15 cellular contexts compared by ENCODE assay signal in genomic region chr2:111701798-111702118, GRCh38.
DNase-seq lines count a peak whose midpoint lies in the region; ATAC-seq and TF ChIP-seq lines count a peak whose summit lies in the region.
"Had no signal": no experiment of that assay in that cellular context is flagged by ENCODE, and none has a peak within 500 bp of the region (broad histone marks: within the 10 kb centered on the region; RNA-seq: fewer than 3 reads in every experiment).

No MANE protein-coding gene starts in this region.

- H3K27me3 ChIP-seq in PC-3 (ENCODE audit: low read length) (no peaks in the 10 kb centered on the region), esophagus squamous epithelium (no peaks in the 10 kb centered on the region)
- H3K27me3 ChIP-seq: Peyer's patch, right lobe of liver had no signal

- H2AFZ ChIP-seq in PC-3 (ENCODE audit: low read length): no peak overlapping the region

- H3K79me2 ChIP-seq in PC-3 (ENCODE audit: low read length): no peaks in the 10 kb centered on the region
- H3K79me2 ChIP-seq: parathyroid adenoma had no signal

- no peaks in the 10 kb centered on the region for H3K36me3 ChIP-seq in PC-3 (ENCODE audit: low read depth, low read length)
- no peaks in the 10 kb centered on the region for H3K36me3 ChIP-seq in esophagus squamous epithelium
- H3K36me3 ChIP-seq: Peyer's patch, right lobe of liver had no signal

- H3K4me3 Mint-ChIP-seq in T-helper 1 cell treated with Interleukin-12 subunit alpha and Interleukin-12 subunit beta and Interleukin-4 antibody, amounts not matched to agents 30 μg/mL and 1 μg/mL, for 36 hours: peak overlapping the region; percentile 26
- no peak overlapping the region for H3K4me3 Mint-ChIP-seq in stimulated activated naive B cell treated with anti-CD40 and anti-IgM and Interleukin-4, amounts not matched to agents 10 μg/mL and 1 μg/mL and 100 μg/mL, for 72 hours

- DNase-seq in T-helper 1 cell (no peak), PC-3 (no peak), esophagus squamous epithelium (lab: John Stamatoyannopoulos, UW) (no peak), SW480 (ENCODE audit: low spot score) (no peak), caudate nucleus (lab: John Stamatoyannopoulos, UW) (no peak)
- no peak for DNase-seq in stimulated activated naive B cell treated with anti-CD40 and anti-IgM and Interleukin-4, amounts not matched to agents 10 μg/mL and 1 μg/mL and 100 μg/mL, for 72 hours
- DNase-seq: cortex of kidney, left ventricle myocardium superior, NCI-H2171 treated with DMSO at 0.1 percent for 48 hours had no signal

- no peaks in the 10 kb centered on the region for H3F3A ChIP-seq in PC-3 (ENCODE audit: low read length, unreplicated experiment)

- no peaks in the 10 kb centered on the region for H3K9me2 ChIP-seq in PC-3 (replicated peaks; ENCODE audit: low read length)

- no peak for TF ChIP-seq CTCF in PC-3 (conservative IDR thresholded peaks at IDR 0.05; ENCODE audit: low read depth, low read length)
- no peak for TF ChIP-seq CTCF in esophagus squamous epithelium (IDR thresholded peaks at IDR 0.05)

- H3K4me3 ChIP-seq in PC-3 (ENCODE audit: low read length): no peak overlapping the region
- H3K4me3 ChIP-seq in esophagus squamous epithelium: no peak overlapping the region
- H3K4me3 ChIP-seq: Peyer's patch, right lobe of liver had no signal

- no peak overlapping the region for H3K9ac ChIP-seq in PC-3 (ENCODE audit: low read length)
- H3K9ac ChIP-seq: parathyroid adenoma had no signal

- H3K27me3 Mint-ChIP-seq in T-helper 1 cell treated with Interleukin-12 subunit alpha and Interleukin-12 subunit beta and Interleukin-4 antibody, amounts not matched to agents 30 μg/mL and 1 μg/mL, for 36 hours (ENCODE audit: low read depth): no peaks in the 10 kb centered on the region
- peaks cover 4 to 5% of the 10 kb centered on the region in 2 donors for H3K27me3 Mint-ChIP-seq in stimulated activated naive B cell treated with anti-CD40 and anti-IgM and Interleukin-4, amounts not matched to agents 10 μg/mL and 1 μg/mL and 100 μg/mL, for 72 hours

- peaks cover 6% of the 10 kb centered on the region for H3K36me3 Mint-ChIP-seq in T-helper 1 cell treated with Interleukin-12 subunit alpha and Interleukin-12 subunit beta and Interleukin-4 antibody, amounts not matched to agents 30 μg/mL and 1 μg/mL, for 36 hours (ENCODE audit: low read depth)
- peaks cover 6 to 7% of the 10 kb centered on the region in 2 donors for H3K36me3 Mint-ChIP-seq in stimulated activated naive B cell treated with anti-CD40 and anti-IgM and Interleukin-4, amounts not matched to agents 10 μg/mL and 1 μg/mL and 100 μg/mL, for 72 hours

- H3K9me3 Mint-ChIP-seq in T-helper 1 cell treated with Interleukin-12 subunit alpha and Interleukin-12 subunit beta and Interleukin-4 antibody, amounts not matched to agents 30 μg/mL and 1 μg/mL, for 36 hours: no peaks in the 10 kb centered on the region
- H3K9me3 Mint-ChIP-seq in stimulated activated naive B cell treated with anti-CD40 and anti-IgM and Interleukin-4, amounts not matched to agents 10 μg/mL and 1 μg/mL and 100 μg/mL, for 72 hours: no peaks in the 10 kb centered on the region

- no peaks in the 10 kb centered on the region for H4K20me1 ChIP-seq in PC-3 (ENCODE audit: low read length)

- intact Hi-C loops in PC-3 (cut with micrococcal nuclease) (loop anchor here (2.0 kb wide), 1 partner anchor 33 kb away; no protein-coding TSS in a partner anchor), esophagus squamous epithelium (cut with DNase I) (loop anchor here (10.0 kb wide), 1 partner anchor 587 kb away; no protein-coding TSS in a partner anchor)

- no peak overlapping the region for H3K4me2 ChIP-seq in PC-3 (ENCODE audit: low read length)

- H3K4me1 Mint-ChIP-seq in T-helper 1 cell treated with Interleukin-12 subunit alpha and Interleukin-12 subunit beta and Interleukin-4 antibody, amounts not matched to agents 30 μg/mL and 1 μg/mL, for 36 hours (ENCODE audit: low read depth): peaks cover 67% of the 10 kb centered on the region
- peaks cover 45 to 76% of the 10 kb centered on the region in 2 donors for H3K4me1 Mint-ChIP-seq in stimulated activated naive B cell treated with anti-CD40 and anti-IgM and Interleukin-4, amounts not matched to agents 10 μg/mL and 1 μg/mL and 100 μg/mL, for 72 hours

- BruUV-seq in PC-3 (replicated peaks; lab: Mats Ljungman, UMichigan): no TSS peak

- WGBS in esophagus squamous epithelium, 2 donors: 85 to 89% methylated on average over 7 to 8 of the region's 8 CpGs

- CTCF ChIA-PET in PC-3 (lab: Charles Lee): no interaction called here

- ATAC-seq in PC-3 (no peak), HG03571 (IDR thresholded peaks at IDR 0.05; ENCODE audit: unreplicated experiment) (no peak)
- ATAC-seq in stimulated activated naive B cell treated with anti-CD40 and anti-IgM and Interleukin-4, amounts not matched to agents 10 μg/mL and 1 μg/mL and 100 μg/mL, for 72 hours (replicated peaks): no peak

- POLR2A ChIA-PET in PC-3 (lab: Charles Lee; ENCODE audit: unreplicated experiment): no interaction called here

- no peak for TF ChIP-seq POLR2A in esophagus squamous epithelium (IDR thresholded peaks at IDR 0.05)

- H3K27ac ChIP-seq in PC-3 (ENCODE audit: low read length) (peak overlapping the region; percentile 48), esophagus squamous epithelium (peak overlapping the region in 3 of 4 donors; percentile 38 to 87 (median 86)), caudate nucleus (ENCODE audit: low read depth, low read length) (no peak overlapping the region)
- H3K27ac ChIP-seq: 22Rv1, Peyer's patch, right lobe of liver had no signal

- H3K27ac Mint-ChIP-seq in T-helper 1 cell treated with Interleukin-12 subunit alpha and Interleukin-12 subunit beta and Interleukin-4 antibody, amounts not matched to agents 30 μg/mL and 1 μg/mL, for 36 hours: peak overlapping the region; percentile 70
- H3K27ac Mint-ChIP-seq in stimulated activated naive B cell treated with anti-CD40 and anti-IgM and Interleukin-4, amounts not matched to agents 10 μg/mL and 1 μg/mL and 100 μg/mL, for 72 hours: peak overlapping the region; percentile 33

- H3K4me1 ChIP-seq in PC-3 (ENCODE audit: insufficient read depth, low read length): peaks cover 76% of the 10 kb centered on the region
- peaks cover 42 to 88% (median 53%) of the 10 kb centered on the region in 3 donors for H3K4me1 ChIP-seq in esophagus squamous epithelium

- H3K9me3 ChIP-seq in PC-3 (ENCODE audit: low read length): no peaks in the 10 kb centered on the region
- H3K9me3 ChIP-seq in esophagus squamous epithelium: no peaks in the 10 kb centered on the region
- H3K9me3 ChIP-seq: Peyer's patch, right lobe of liver had no signal
